ENCODE assay signal across 9 cellular contexts in genomic region chr2:190069936-190070696, GRCh38. TPM values are rescaled to one million over a fixed set of nuclear protein-coding genes. Genes with fewer than 3 reads are reported as not detected.
A peak's percentile ranks its signal among the peaks of the same experiment; 100 is the strongest.
DNase-seq lines count a peak whose midpoint lies in the region; ATAC-seq and TF ChIP-seq lines count a peak whose summit lies in the region.
"Had no signal": no experiment of that assay in that cellular context is flagged by ENCODE, and none has a peak within 500 bp of the region (broad histone marks: within the 10 kb centered on the region; RNA-seq: fewer than 3 reads in every experiment).

No MANE protein-coding gene starts in this region.

- H3K9ac ChIP-seq in PC-3 (ENCODE audit: low read length) (no peak overlapping the region), mesenchymal stem cell (ENCODE audit: low read length) (no peak overlapping the region)

- POLR2A ChIA-PET in BJ (lab: Charles Lee) (no interaction called here), PC-3 (lab: Charles Lee; ENCODE audit: unreplicated experiment) (no interaction called here)

- H2AFZ ChIP-seq in PC-3 (ENCODE audit: low read length) (no peak overlapping the region), mesenchymal stem cell (ENCODE audit: low read depth, low read length) (no peak overlapping the region)

- H3K27me3 ChIP-seq in BJ (ENCODE audit: control insufficient read depth, insufficient read depth, low read length) (no peaks in the 10 kb centered on the region), PC-3 (ENCODE audit: low read length) (no peaks in the 10 kb centered on the region), mesenchymal stem cell (ENCODE audit: control insufficient read depth in 1 of 2, insufficient read depth in 1 of 2, low read length in 2 of 2) (no peaks in the 10 kb centered on the region)
- H3K27me3 ChIP-seq: neutrophil had no signal

- no peak overlapping the region for H2BK12ac ChIP-seq in mesenchymal stem cell (ENCODE audit: low read length in 2 of 2)

- BruUV-seq in PC-3 (replicated peaks; lab: Mats Ljungman, UMichigan) = no TSS peak

- CTCF ChIA-PET in BJ (lab: Yijun Ruan, JAX) = interaction anchor here (1.0 to 4.5 kb wide), 8 partner anchors 262 to 320 kb away, joined by 3 to 40 read pairs (median 5); partner anchors contain the start of gene OSGEPL1
- CTCF ChIA-PET in PC-3 (lab: Charles Lee) = interaction anchor here (1.0 kb wide), 1 partner anchor 272 kb away, joined by 4 read pairs; no protein-coding TSS in a partner anchor

- H3K79me1 ChIP-seq in mesenchymal stem cell (replicated peaks; ENCODE audit: low read length, poor library complexity, severe bottlenecking) = no peaks in the 10 kb centered on the region

- H3K27ac ChIP-seq in PC-3 (ENCODE audit: low read length) (no peak overlapping the region), mesenchymal stem cell (ENCODE audit: low read length, poor library complexity, severe bottlenecking) (no peak overlapping the region)
- H3K27ac ChIP-seq: neutrophil had no signal

- 50% methylated on average over 2 of the region's 3 CpGs for WGBS in mesenchymal stem cell

- no peaks in the 10 kb centered on the region for H3K9me2 ChIP-seq in PC-3 (replicated peaks; ENCODE audit: low read length)

- H3K18ac ChIP-seq in mesenchymal stem cell (ENCODE audit: low read depth in 1 of 2, low read length in 2 of 2) = no peak overlapping the region

- H3F3A ChIP-seq in PC-3 (ENCODE audit: low read length, unreplicated experiment) = no peaks in the 10 kb centered on the region

- TF ChIP-seq CTCF in BJ (IDR thresholded peaks at IDR 0.05; ENCODE audit: insufficient read depth, low read depth, low read length) = peak; percentile 58
- TF ChIP-seq CTCF in GM13977 (IDR thresholded peaks at IDR 0.05; ENCODE audit: extremely low read depth, insufficient read depth, missing control alignments) = peak; percentile 63
- TF ChIP-seq CTCF in PC-3 (conservative IDR thresholded peaks at IDR 0.05; ENCODE audit: low read depth, low read length) = peak; percentile 72

- no peak overlapping the region for H2BK15ac ChIP-seq in mesenchymal stem cell (ENCODE audit: low read depth, poor library complexity, severe bottlenecking)

- no peak overlapping the region for H2BK120ac ChIP-seq in mesenchymal stem cell (ENCODE audit: low read depth, low read length)

- no peak overlapping the region for H3K4me3 ChIP-seq in BJ (ENCODE audit: low read depth, low read length)
- no peak overlapping the region for H3K4me3 ChIP-seq in PC-3 (ENCODE audit: low read length)
- H3K4me3 ChIP-seq in mesenchymal stem cell (ENCODE audit: insufficient read depth in 1 of 2, low read depth in 1 of 2, low read length in 2 of 2) = no peak overlapping the region

- H3K36me3 ChIP-seq in BJ (ENCODE audit: control insufficient read depth, insufficient read depth, low read length) (no peaks in the 10 kb centered on the region), PC-3 (ENCODE audit: low read depth, low read length) (no peaks in the 10 kb centered on the region), mesenchymal stem cell (ENCODE audit: control insufficient read depth in 1 of 2, insufficient read depth in 2 of 2, low read depth in 1 of 2, low read length in 2 of 2) (no peaks in the 10 kb centered on the region)
- H3K36me3 ChIP-seq: neutrophil had no signal

- no peak overlapping the region for H2AK5ac ChIP-seq in mesenchymal stem cell (ENCODE audit: low read length, severe bottlenecking)

- no peak overlapping the region for H3K14ac ChIP-seq in mesenchymal stem cell (ENCODE audit: low read length in 2 of 2)

- no peaks in the 10 kb centered on the region for H3K79me2 ChIP-seq in PC-3 (ENCODE audit: low read length)

- intact Hi-C loops in PC-3 (cut with micrococcal nuclease) = loop anchor here (1.0 to 2.0 kb wide), 4 partner anchors 45 to 409 kb away; partner anchors contain the start of gene ASNSD1

- no peak overlapping the region for H3K4me2 ChIP-seq in PC-3 (ENCODE audit: low read length)
- no peak overlapping the region for H3K4me2 ChIP-seq in mesenchymal stem cell (ENCODE audit: low read length, poor library complexity, severe bottlenecking)

- DNase-seq in BJ (ENCODE audit: low read depth) = peak; percentile 37
- peak; percentile 17 for DNase-seq in GM13977 (ENCODE audit: low spot score)
- DNase-seq in KBM-7 = peak; percentile 69
- DNase-seq in PC-3 = peak; percentile 82
- peak; percentile 27 for DNase-seq in cerebellum (ENCODE audit: low spot score)
- DNase-seq in mesenchymal stem cell = peak; percentile 76
- DNase-seq in GOT3 (lab: John Stamatoyannopoulos, UW) = no peak

- no peak overlapping the region for H2BK5ac ChIP-seq in mesenchymal stem cell (ENCODE audit: low read depth, low read length, poor library complexity, severe bottlenecking)

- H3K4me1 ChIP-seq in PC-3 (ENCODE audit: insufficient read depth, low read length) (no peaks in the 10 kb centered on the region), mesenchymal stem cell (ENCODE audit: control insufficient read depth, insufficient read depth, low read depth, low read length) (no peaks in the 10 kb centered on the region)

- H3K23ac ChIP-seq in mesenchymal stem cell (ENCODE audit: low read length in 2 of 2) = no peak overlapping the region

- H3K9me3 ChIP-seq in PC-3 (ENCODE audit: low read length) (no peaks in the 10 kb centered on the region), mesenchymal stem cell (ENCODE audit: control insufficient read depth, low read length) (no peaks in the 10 kb centered on the region)
- H3K9me3 ChIP-seq: neutrophil had no signal

- no peak overlapping the region for H3K4ac ChIP-seq in mesenchymal stem cell (ENCODE audit: low read depth in 1 of 2, low read length in 2 of 2)

- in situ Hi-C loops in GM13977 (cut with MboI; ENCODE audit: low pct_unique_long_range_greater_than_20kb, low sequenced_read_pairs, unreplicated experiment) = loop anchor here (10.0 to 25.0 kb wide), 2 partner anchors 275 to 408 kb away; partner anchors contain the start of genes ANKAR and ASNSD1
- in situ Hi-C loops in KBM-7 (cut with MboI; ENCODE audit: low pct_unique_long_range_greater_than_20kb, low sequenced_read_pairs) = no loop called here

- no peaks in the 10 kb centered on the region for H4K20me1 ChIP-seq in PC-3 (ENCODE audit: low read length)

- ATAC-seq in PC-3 (no peak), GM21737 (IDR thresholded peaks at IDR 0.05; ENCODE audit: unreplicated experiment) (no peak)

- H4K8ac ChIP-seq in mesenchymal stem cell (ENCODE audit: low read length) = no peak overlapping the region

- no peak overlapping the region for H4K91ac ChIP-seq in mesenchymal stem cell (ENCODE audit: low read length)

RNA-seq across cellular contexts. Expression of gene MSTN, which starts 7.6 kb away (rescaled TPM):
- polyA plus RNA-seq in BJ (2011; rRNA removed) = 0.05 TPM in 1 of 2 replicates, not detected in the other
- polyA minus RNA-seq in BJ (2011; rRNA and poly(A)+ RNA removed) = not detected in 2 replicates
- not detected in 2 replicates for total RNA-seq in PC-3 (2014; rRNA removed)
- 5.2 TPM for total RNA-seq in cerebellum
- polyA plus RNA-seq in mesenchymal stem cell (2013, experiment 1 of 2) = 0.03 TPM
- 0.03 TPM for polyA plus RNA-seq in mesenchymal stem cell (2013, experiment 2 of 2)
